20 cellular contexts compared by ENCODE assay signal in the genomic region with DNA sequence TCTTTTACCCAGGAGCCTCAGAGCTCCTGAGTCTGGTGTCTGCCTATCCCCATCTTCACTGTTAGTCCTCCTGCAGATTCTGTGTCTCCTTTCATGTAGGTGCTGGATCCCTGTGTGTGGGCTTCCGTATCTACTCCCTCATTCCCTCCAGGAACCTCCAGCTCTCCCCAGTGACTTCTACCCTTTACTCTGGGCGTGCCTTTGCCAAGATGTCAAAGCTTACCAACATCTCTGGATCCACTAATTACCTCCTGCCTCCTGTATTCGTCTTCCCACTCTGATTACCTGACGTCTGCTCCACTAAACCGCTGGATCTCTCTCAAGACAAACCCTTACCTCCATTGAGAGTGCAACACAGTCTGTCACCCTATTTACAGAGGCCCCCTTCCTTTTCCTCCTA. TPM values are rescaled to one million over a fixed set of nuclear protein-coding genes. Genes with fewer than 3 reads are reported as not detected.
DNase-seq lines count a peak whose midpoint lies in the region; ATAC-seq and TF ChIP-seq lines count a peak whose summit lies in the region.
"Had no signal": no experiment of that assay in that cellular context is flagged by ENCODE, and none has a peak within 500 bp of the region (broad histone marks: within the 10 kb centered on the region; RNA-seq: fewer than 3 reads in every experiment).

No MANE protein-coding gene starts in this region.

- H3K4me3 ChIP-seq in endodermal cell (ENCODE audit: low read length) (no peak overlapping the region), neutrophil (ENCODE audit: low read depth in 1 of 2, low read length in 1 of 2) (no peak overlapping the region), gastrocnemius medialis (no peak overlapping the region)
- H3K4me3 ChIP-seq: A549 had no signal

- no peak overlapping the region for H3K4me3 Mint-ChIP-seq in activated naive CD4-positive, alpha-beta T cell treated with anti-CD3 and anti-CD28 coated beads, Interleukin-2, amount 10 ng/mL, durations not matched to agents 7 days and 5 days
- H3K4me3 Mint-ChIP-seq in WTC11, result no peak overlapping the region
- H3K4me3 Mint-ChIP-seq in endodermal cell, result no peak overlapping the region
- H3K4me3 Mint-ChIP-seq: HFFc6 had no signal

- intact Hi-C loops in gastrocnemius medialis (cut with DNase I; ENCODE audit: low total_unique reads), result no loop called here

- H3K4me1 Mint-ChIP-seq in activated naive CD4-positive, alpha-beta T cell treated with anti-CD3 and anti-CD28 coated beads, Interleukin-2, amount 10 ng/mL, durations not matched to agents 7 days and 5 days, result peaks cover 56% of the 10 kb centered on the region
- H3K4me1 Mint-ChIP-seq in WTC11 (peaks cover 21% of the 10 kb centered on the region), endodermal cell (peaks cover 18% of the 10 kb centered on the region)

- H3K9me3 Mint-ChIP-seq in activated naive CD4-positive, alpha-beta T cell treated with anti-CD3 and anti-CD28 coated beads, Interleukin-2, amount 50 U/mL, for 72 hours, result no peaks in the 10 kb centered on the region
- H3K9me3 Mint-ChIP-seq in activated naive CD4-positive, alpha-beta T cell treated with anti-CD3 and anti-CD28 coated beads, Interleukin-2, amount 10 ng/mL, durations not matched to agents 7 days and 5 days, result no peaks in the 10 kb centered on the region
- no peaks in the 10 kb centered on the region for H3K9me3 Mint-ChIP-seq in WTC11
- H3K9me3 Mint-ChIP-seq in endodermal cell, result no peaks in the 10 kb centered on the region
- H3K9me3 Mint-ChIP-seq: HFFc6 had no signal

- H3K27me3 Mint-ChIP-seq in activated naive CD4-positive, alpha-beta T cell treated with anti-CD3 and anti-CD28 coated beads, Interleukin-2, amount 10 ng/mL, durations not matched to agents 7 days and 5 days, result no peaks in the 10 kb centered on the region
- H3K27me3 Mint-ChIP-seq in WTC11 (ENCODE audit: low read depth), result no peaks in the 10 kb centered on the region
- H3K27me3 Mint-ChIP-seq in endodermal cell (ENCODE audit: insufficient read depth), result no peaks in the 10 kb centered on the region

- WGBS in endodermal cell (ENCODE audit: insufficient coverage in 1 of 2, insufficient read length in 1 of 2), 2 experiments, result 90 to 100% methylated on average over 2 to 5 of the region's 5 CpGs

- CTCF ChIA-PET in activated naive CD4-positive, alpha-beta T cell treated with anti-CD3 and anti-CD28 coated beads, Interleukin-2, amount 10 ng/mL, durations not matched to agents 7 days and 5 days (lab: Charles Lee), result interaction anchor here (1.0 to 1.1 kb wide), 3 partner anchors 10 to 161 kb away, joined by 3 read pairs; no protein-coding TSS in a partner anchor
- CTCF ChIA-PET in WTC11 (lab: Charles Lee), result interaction anchor here (0.9 to 2.0 kb wide), 2 partner anchors 34 to 86 kb away, joined by 4 to 7 read pairs; no protein-coding TSS in a partner anchor

- POLR2A ChIA-PET in WTC11 (lab: Charles Lee), result interaction anchor here (0.6 kb wide), 1 partner anchor 9 kb away, joined by 3 read pairs; no protein-coding TSS in a partner anchor

- H3K27ac Mint-ChIP-seq in activated naive CD4-positive, alpha-beta T cell treated with anti-CD3 and anti-CD28 coated beads, Interleukin-2, amount 50 U/mL, for 72 hours, result peak overlapping the region; percentile 36 to 88
- no peak overlapping the region for H3K27ac Mint-ChIP-seq in activated naive CD4-positive, alpha-beta T cell treated with anti-CD3 and anti-CD28 coated beads, Interleukin-2, amount 10 ng/mL, durations not matched to agents 7 days and 5 days
- peak overlapping the region; percentile 52; the same call in 1 of the 2 replicates for H3K27ac Mint-ChIP-seq in WTC11
- peak overlapping the region; percentile 13 for H3K27ac Mint-ChIP-seq in endodermal cell
- H3K27ac Mint-ChIP-seq: HFFc6 had no signal

- peaks cover 4% of the 10 kb centered on the region for H3K4me1 ChIP-seq in endodermal cell (ENCODE audit: control insufficient read depth, insufficient read depth, low read length)
- H3K4me1 ChIP-seq in neutrophil (ENCODE audit: control insufficient read depth in 1 of 2, insufficient read depth in 1 of 2, low read depth in 1 of 2, low read length in 1 of 2), result peaks cover 48 to 51% of the 10 kb centered on the region in 2 experiments
- H3K4me1 ChIP-seq in gastrocnemius medialis, result peaks cover 11 to 15% of the 10 kb centered on the region in 2 donors

- TF ChIP-seq CTCF in WTC11 (IDR thresholded peaks at IDR 0.05), result no peak
- no peak for TF ChIP-seq CTCF in endodermal cell (conservative IDR thresholded peaks at IDR 0.05)
- TF ChIP-seq CTCF in neutrophil (IDR thresholded peaks at IDR 0.05), result no peak
- no peak for TF ChIP-seq CTCF in gastrocnemius medialis (IDR thresholded peaks at IDR 0.05 in 4 of 5, conservative IDR thresholded peaks at IDR 0.05 in 1 of 5)

- no peaks in the 10 kb centered on the region for H3K36me3 Mint-ChIP-seq in activated naive CD4-positive, alpha-beta T cell treated with anti-CD3 and anti-CD28 coated beads, Interleukin-2, amount 50 U/mL, for 72 hours
- peaks cover 12% of the 10 kb centered on the region for H3K36me3 Mint-ChIP-seq in activated naive CD4-positive, alpha-beta T cell treated with anti-CD3 and anti-CD28 coated beads, Interleukin-2, amount 10 ng/mL, durations not matched to agents 7 days and 5 days
- H3K36me3 Mint-ChIP-seq in WTC11 (peaks cover 27% of the 10 kb centered on the region), endodermal cell (ENCODE audit: low read depth) (peaks cover 50% of the 10 kb centered on the region)

- no peak for DNase-seq in activated naive CD4-positive, alpha-beta T cell treated with anti-CD3 and anti-CD28 coated beads, Interleukin-2, amount 50 U/mL, for 72 hours (ENCODE audit: low spot score in 2 of 2)
- no peak for DNase-seq in activated naive CD4-positive, alpha-beta T cell treated with anti-CD3 and anti-CD28 coated beads, Interleukin-2, amount 10 ng/mL, durations not matched to agents 7 days and 5 days
- DNase-seq in WTC11 (ENCODE audit: low spot score), result no peak
- DNase-seq in endodermal cell, result no peak
- DNase-seq in HuH-7 (ENCODE audit: low spot score), result no peak
- DNase-seq in gastrocnemius medialis, result no peak
- DNase-seq: C1 segment of cervical spinal cord, DND-41, HFFc6, MM.1S, NCI-H1105 treated with DMSO at 0.1 percent for 48 hours, NCI-H1694 treated with DMSO at 0.1 percent for 48 hours, NCI-H2107, NCI-H226, NCI-H524 treated with DMSO at 0.1 percent for 48 hours, SHP77 treated with DMSO at 0.1 percent for 48 hours had no signal

- in situ Hi-C loops in gastrocnemius medialis (cut with MboI; ENCODE audit: low sequenced_read_pairs in 4 of 4), result no loop called here

- no peak overlapping the region for H3K9ac ChIP-seq in endodermal cell (ENCODE audit: extremely low read depth, low read length, poor library complexity, severe bottlenecking)

- no peaks in the 10 kb centered on the region for H3K9me3 ChIP-seq in endodermal cell (ENCODE audit: control insufficient read depth, low read length)
- H3K9me3 ChIP-seq in neutrophil, result no peaks in the 10 kb centered on the region
- H3K9me3 ChIP-seq in gastrocnemius medialis, result no peaks in the 10 kb centered on the region
- H3K9me3 ChIP-seq: A549 had no signal

- no peak for ATAC-seq in activated naive CD4-positive, alpha-beta T cell treated with anti-CD3 and anti-CD28 coated beads, Interleukin-2, amount 50 U/mL, for 72 hours
- ATAC-seq in WTC11, result no peak
- ATAC-seq in GM19023 (IDR thresholded peaks at IDR 0.05; ENCODE audit: unreplicated experiment), result no peak
- no peak for ATAC-seq in gastrocnemius medialis
- ATAC-seq: A549, HepG2 had no signal

- no peak for TF ChIP-seq POLR2A in gastrocnemius medialis (IDR thresholded peaks at IDR 0.05)

- H3K27ac ChIP-seq in endodermal cell (ENCODE audit: low read depth, low read length) (no peak overlapping the region), neutrophil (peak overlapping the region; percentile 95), gastrocnemius medialis (no peak overlapping the region)
- H3K27ac ChIP-seq: A549 had no signal

- no peaks in the 10 kb centered on the region for H3K27me3 ChIP-seq in endodermal cell (ENCODE audit: control insufficient read depth, insufficient read depth, low read length, poor library complexity, severe bottlenecking)
- H3K27me3 ChIP-seq in neutrophil, result no peaks in the 10 kb centered on the region
- no peaks in the 10 kb centered on the region for H3K27me3 ChIP-seq in gastrocnemius medialis

- peaks cover 61% of the 10 kb centered on the region for H3K36me3 ChIP-seq in endodermal cell (ENCODE audit: control insufficient read depth, insufficient read depth, low read length)
- no peaks in the 10 kb centered on the region for H3K36me3 ChIP-seq in neutrophil
- peaks cover 0 to 15% of the 10 kb centered on the region in 2 donors for H3K36me3 ChIP-seq in gastrocnemius medialis

RNA-seq across cellular contexts. Expression of a gene that starts 2.2 kb away (rescaled TPM):
- total RNA-seq in activated naive CD4-positive, alpha-beta T cell treated with anti-CD3 and anti-CD28 coated beads, Interleukin-2, amount 50 U/mL, for 72 hours, result 10 to 100 TPM; 20.5 to 81.5 TPM
- total RNA-seq in WTC11 (2021) (21.8 to 26.5 TPM (median 25.5 TPM) in 3 replicates), endodermal cell (10 to 100 TPM; 17.9 to 24.3 TPM), gastrocnemius medialis (10 to 100 TPM; 11.2 to 24.9 (median 19.8) TPM)
- 16.9 TPM for polyA plus RNA-seq in endodermal cell (2013, experiment 1 of 2)
- 16.7 TPM for polyA plus RNA-seq in endodermal cell (2013, experiment 2 of 2)

RNA-seq across cellular contexts. Expression of a gene that starts 18.1 kb away (rescaled TPM):
- total RNA-seq in activated naive CD4-positive, alpha-beta T cell treated with anti-CD3 and anti-CD28 coated beads, Interleukin-2, amount 50 U/mL, for 72 hours, result 10 to 100 TPM; 14.5 to 15.1 TPM
- 19.3 to 21.7 TPM (median 20.3 TPM) in 3 replicates for total RNA-seq in WTC11 (2021)
- 10 to 100 TPM; 31.6 to 38.0 TPM for total RNA-seq in endodermal cell
- 87.3 TPM for polyA plus RNA-seq in endodermal cell (2013, experiment 1 of 2)
- 72.0 TPM for polyA plus RNA-seq in endodermal cell (2013, experiment 2 of 2)
- total RNA-seq in gastrocnemius medialis, result 1 to 10 TPM in 2 of 4 donors, under 1 TPM in 2; 0.73 to 7.8 (median 1.7) TPM

RNA-seq across cellular contexts. Expression of a gene that starts 27.1 kb away (rescaled TPM):
- 100 to 1,000 TPM in 1 of 2 donors, 10 to 100 TPM in 1; 99.8 to 100 TPM for total RNA-seq in activated naive CD4-positive, alpha-beta T cell treated with anti-CD3 and anti-CD28 coated beads, Interleukin-2, amount 50 U/mL, for 72 hours
- 56.4 to 67.8 TPM (median 57.6 TPM) in 3 replicates for total RNA-seq in WTC11 (2021)
- total RNA-seq in endodermal cell, result 10 to 100 TPM; 37.6 to 39.7 TPM
- polyA plus RNA-seq in endodermal cell (2013, experiment 1 of 2), result 48.6 TPM
- polyA plus RNA-seq in endodermal cell (2013, experiment 2 of 2), result 45.3 TPM
- total RNA-seq in gastrocnemius medialis, result 100 to 1,000 TPM; 155 to 211 (median 167) TPM

RNA-seq across cellular contexts. Expression of a gene that starts 27.7 kb away (rescaled TPM):
- 10 to 100 TPM; 92.1 to 96.8 TPM for total RNA-seq in activated naive CD4-positive, alpha-beta T cell treated with anti-CD3 and anti-CD28 coated beads, Interleukin-2, amount 50 U/mL, for 72 hours
- 83.1 to 90.5 TPM (median 85.5 TPM) in 3 replicates for total RNA-seq in WTC11 (2021)
- 100 to 1,000 TPM; 122 to 126 TPM for total RNA-seq in endodermal cell
- polyA plus RNA-seq in endodermal cell (2013, experiment 1 of 2), result 43.2 TPM
- 41.9 TPM for polyA plus RNA-seq in endodermal cell (2013, experiment 2 of 2)
- 10 to 100 TPM; 24.1 to 31.5 (median 27.0) TPM for total RNA-seq in gastrocnemius medialis

RNA-seq across cellular contexts. Expression of a gene that starts 28.0 kb away (rescaled TPM):
- 10 to 100 TPM; 31.7 to 37.5 TPM for total RNA-seq in activated naive CD4-positive, alpha-beta T cell treated with anti-CD3 and anti-CD28 coated beads, Interleukin-2, amount 50 U/mL, for 72 hours
- 27.3 to 32.2 TPM (median 30.6 TPM) in 3 replicates for total RNA-seq in WTC11 (2021)
- 10 to 100 TPM; 33.5 to 33.9 TPM for total RNA-seq in endodermal cell
- 31.1 TPM for polyA plus RNA-seq in endodermal cell (2013, experiment 1 of 2)
- 33.3 TPM for polyA plus RNA-seq in endodermal cell (2013, experiment 2 of 2)
- total RNA-seq in gastrocnemius medialis, result 10 to 100 TPM; 39.1 to 74.8 (median 49.4) TPM
